ENCODE assay signal across 9 cellular contexts in genomic region chr18:34659579-34660517, GRCh38. TPM values are rescaled to one million over a fixed set of nuclear protein-coding genes. Genes with fewer than 3 reads are reported as not detected.
A peak's percentile ranks its signal among the peaks of the same experiment; 100 is the strongest.
DNase-seq lines count a peak whose midpoint lies in the region; ATAC-seq and TF ChIP-seq lines count a peak whose summit lies in the region.
"Had no signal": no experiment of that assay in that cellular context is flagged by ENCODE, and none has a peak within 500 bp of the region (broad histone marks: within the 10 kb centered on the region; RNA-seq: fewer than 3 reads in every experiment).

No MANE protein-coding gene starts in this region.

- TF ChIP-seq CTCF in fibroblast of villous mesenchyme (IDR thresholded peaks at IDR 0.05; ENCODE audit: insufficient read depth, low read depth, low read length), result no peak

- H3K27me3 ChIP-seq in naive thymus-derived CD4-positive, alpha-beta T cell (ENCODE audit: control insufficient read depth in 2 of 2, insufficient read depth in 2 of 2, low read length in 2 of 2), result no peaks in the 10 kb centered on the region

- H3K4me1 ChIP-seq in naive thymus-derived CD4-positive, alpha-beta T cell (ENCODE audit: control insufficient read depth in 2 of 2, insufficient read depth in 2 of 2, low read length in 2 of 2), result no peaks in the 10 kb centered on the region

- intact Hi-C loops in naive thymus-derived CD4-positive, alpha-beta T cell (cut with micrococcal nuclease), result no loop called here

- H3K36me3 ChIP-seq in naive thymus-derived CD4-positive, alpha-beta T cell (ENCODE audit: control insufficient read depth in 2 of 3, insufficient read depth in 3 of 3, low read length in 3 of 3), result no peaks in the 10 kb centered on the region

- ATAC-seq in SK-N-SH treated with all-trans-retinoic acid at 6 μM for 48 hours (peak; percentile 97), GM19351 (IDR thresholded peaks at IDR 0.05; ENCODE audit: unreplicated experiment) (no peak), T-cell (replicated peaks in 1 of 4) (no peak)
- peak; percentile 61 for ATAC-seq in naive thymus-derived CD4-positive, alpha-beta T cell
- no peak for ATAC-seq in stimulated activated memory B cell treated with anti-CD40 and anti-IgM and Interleukin-4, amounts not matched to agents 10 μg/mL and 1 μg/mL and 100 μg/mL, for 72 hours

- peaks cover 13 to 26% (median 21%) of the 10 kb centered on the region in 5 donors for H3K27me3 Mint-ChIP-seq in naive thymus-derived CD4-positive, alpha-beta T cell
- peaks cover 11 to 17% of the 10 kb centered on the region in 2 donors for H3K27me3 Mint-ChIP-seq in T-cell
- H3K27me3 Mint-ChIP-seq in stimulated activated memory B cell treated with anti-CD40 and anti-IgM and Interleukin-4, amounts not matched to agents 10 μg/mL and 1 μg/mL and 100 μg/mL, for 72 hours, result peaks cover 22% of the 10 kb centered on the region

- no peak overlapping the region for H3K4me3 Mint-ChIP-seq in naive thymus-derived CD4-positive, alpha-beta T cell
- no peak overlapping the region for H3K4me3 Mint-ChIP-seq in T-cell
- no peak overlapping the region for H3K4me3 Mint-ChIP-seq in stimulated activated memory B cell treated with anti-CD40 and anti-IgM and Interleukin-4, amounts not matched to agents 10 μg/mL and 1 μg/mL and 100 μg/mL, for 72 hours
- H3K4me3 Mint-ChIP-seq: natural killer cell treated with Interleukin-12 subunit alpha and Interleukin-12 subunit beta and Interleukin-15 and Interleukin-18, amount 100 ng/mL, for 72 hours had no signal

- POLR2A ChIA-PET in naive thymus-derived CD4-positive, alpha-beta T cell (lab: Charles Lee), result no interaction called here
- POLR2A ChIA-PET in T-cell (lab: Charles Lee), result no interaction called here

- H3K27ac ChIP-seq in naive thymus-derived CD4-positive, alpha-beta T cell (ENCODE audit: low read depth, low read length), result no peak overlapping the region

- H3K4me1 Mint-ChIP-seq in naive thymus-derived CD4-positive, alpha-beta T cell, result no peaks in the 10 kb centered on the region
- no peaks in the 10 kb centered on the region for H3K4me1 Mint-ChIP-seq in T-cell
- H3K4me1 Mint-ChIP-seq in stimulated activated memory B cell treated with anti-CD40 and anti-IgM and Interleukin-4, amounts not matched to agents 10 μg/mL and 1 μg/mL and 100 μg/mL, for 72 hours, result no peaks in the 10 kb centered on the region

- H3K27ac Mint-ChIP-seq in naive thymus-derived CD4-positive, alpha-beta T cell, result no peak overlapping the region
- H3K27ac Mint-ChIP-seq in T-cell, result no peak overlapping the region
- H3K27ac Mint-ChIP-seq in stimulated activated memory B cell treated with anti-CD40 and anti-IgM and Interleukin-4, amounts not matched to agents 10 μg/mL and 1 μg/mL and 100 μg/mL, for 72 hours, result no peak overlapping the region
- H3K27ac Mint-ChIP-seq: natural killer cell treated with Interleukin-12 subunit alpha and Interleukin-12 subunit beta and Interleukin-15 and Interleukin-18, amount 100 ng/mL, for 72 hours had no signal

- CTCF ChIA-PET in naive thymus-derived CD4-positive, alpha-beta T cell (lab: Charles Lee), result interaction anchor here (1.1 kb wide), 1 partner anchor 9 kb away, joined by 3 read pairs; no protein-coding TSS in a partner anchor
- CTCF ChIA-PET in T-cell (lab: Charles Lee), result interaction anchor here (0.5 to 2.1 kb wide), 2 partner anchors 19 to 148 kb away, joined by 4 to 6 read pairs; no protein-coding TSS in a partner anchor

- H3K36me3 Mint-ChIP-seq in naive thymus-derived CD4-positive, alpha-beta T cell, result no peaks in the 10 kb centered on the region
- no peaks in the 10 kb centered on the region for H3K36me3 Mint-ChIP-seq in T-cell
- no peaks in the 10 kb centered on the region for H3K36me3 Mint-ChIP-seq in stimulated activated memory B cell treated with anti-CD40 and anti-IgM and Interleukin-4, amounts not matched to agents 10 μg/mL and 1 μg/mL and 100 μg/mL, for 72 hours
- H3K36me3 Mint-ChIP-seq: natural killer cell treated with Interleukin-12 subunit alpha and Interleukin-12 subunit beta and Interleukin-15 and Interleukin-18, amount 100 ng/mL, for 72 hours had no signal

- H3K4me3 ChIP-seq in fibroblast of villous mesenchyme (ENCODE audit: low read depth, low read length), result no peak overlapping the region
- no peak overlapping the region for H3K4me3 ChIP-seq in naive thymus-derived CD4-positive, alpha-beta T cell (ENCODE audit: low read length)

- no peaks in the 10 kb centered on the region for H3K9me3 ChIP-seq in naive thymus-derived CD4-positive, alpha-beta T cell (ENCODE audit: control insufficient read depth in 2 of 3, low read length in 3 of 3)

- DNase-seq in Ammon's horn (ENCODE audit: low spot score) (peak; percentile 87), Kasumi-1 (lab: John Stamatoyannopoulos, UW) (peak; percentile 25 to 52), fibroblast of villous mesenchyme (ENCODE audit: low read depth) (peak; percentile 98), T-cell (no peak)
- no peak for DNase-seq in naive thymus-derived CD4-positive, alpha-beta T cell

- no peaks in the 10 kb centered on the region for H3K9me3 Mint-ChIP-seq in naive thymus-derived CD4-positive, alpha-beta T cell
- peaks cover 0 to 4% (median 0%) of the 10 kb centered on the region in 3 donors for H3K9me3 Mint-ChIP-seq in T-cell
- H3K9me3 Mint-ChIP-seq in stimulated activated memory B cell treated with anti-CD40 and anti-IgM and Interleukin-4, amounts not matched to agents 10 μg/mL and 1 μg/mL and 100 μg/mL, for 72 hours, result no peaks in the 10 kb centered on the region
- H3K9me3 Mint-ChIP-seq: natural killer cell treated with Interleukin-12 subunit alpha and Interleukin-12 subunit beta and Interleukin-15 and Interleukin-18, amount 100 ng/mL, for 72 hours had no signal

TF ChIP-seq in SK-N-SH treated with all-trans-retinoic acid at 6 μM for 48 hours, 23 proteins besides CTCF, POLR2A, EP300 and RAD21:
- no peak for TF ChIP-seq ZNF565 (CRISPR knock-in tag; conservative IDR thresholded peaks at IDR 0.05; ENCODE audit: low read depth)
- TF ChIP-seq ISL1 (CRISPR knock-in tag; IDR thresholded peaks at IDR 0.05), result peak; percentile 40; the same call in 1 of the 2 replicates
- no peak for TF ChIP-seq PATZ1 (CRISPR knock-in tag; IDR thresholded peaks at IDR 0.05; ENCODE audit: borderline replicate concordance)
- TF ChIP-seq ZFP3 (CRISPR knock-in tag; IDR thresholded peaks at IDR 0.05), result 0 out of 2 replicates have a peak, but pooled peaks have one; percentile 20
- TF ChIP-seq ZNF8 (CRISPR knock-in tag; IDR thresholded peaks at IDR 0.05), result no peak
- TF ChIP-seq POU6F1 (CRISPR knock-in tag; IDR thresholded peaks at IDR 0.05; ENCODE audit: borderline replicate concordance, low read depth), result 0 out of 2 replicates have a peak, but pooled peaks have one; percentile 33
TF ChIP-seq in SK-N-SH treated with all-trans-retinoic acid at 6 μM for 48 hours: peak in this region for 3.

RNA-seq across cellular contexts. Expression of gene DTNA, which starts 50.2 kb away (rescaled TPM):
- total RNA-seq in fibroblast of villous mesenchyme, result 6.8 and 18.1 TPM in 2 replicates
- total RNA-seq in naive thymus-derived CD4-positive, alpha-beta T cell, result 1 to 10 TPM in 1 of 5 experiments, under 1 TPM in 3, not detected in 1; 0.49 to 1.5 (median 0.63) TPM
- polyA plus RNA-seq in naive thymus-derived CD4-positive, alpha-beta T cell, result not detected
- under 1 TPM in 1 of 5 donors, not detected in 4; 0.18 TPM for total RNA-seq in T-cell
- total RNA-seq: natural killer cell treated with Interleukin-12 subunit alpha and Interleukin-12 subunit beta and Interleukin-15 and Interleukin-18, amount 100 ng/mL, for 72 hours had no signal

Comparison
In these comparisons a context has a peak if more than half of its experiments do, and no peak if none do; other contexts are left out.
1. DNase-seq: peak in Ammon's horn (single experiment), Kasumi-1 (2 of 2) and fibroblast of villous mesenchyme (single experiment); none in naive thymus-derived CD4-positive, alpha-beta T cell (0 of 9) and T-cell (0 of 34).
2. ATAC-seq: peak in SK-N-SH treated with all-trans-retinoic acid at 6 μM for 48 hours (single experiment) and naive thymus-derived CD4-positive, alpha-beta T cell (single experiment); none in GM19351 (single experiment), T-cell (0 of 4) and stimulated activated memory B cell treated with anti-CD40 and anti-IgM and Interleukin-4, amounts not matched to agents 10 μg/mL and 1 μg/mL and 100 μg/mL, for 72 hours (single experiment).